Comparison of ENCODE assay signal across 7 cellular contexts in the genomic region with DNA sequence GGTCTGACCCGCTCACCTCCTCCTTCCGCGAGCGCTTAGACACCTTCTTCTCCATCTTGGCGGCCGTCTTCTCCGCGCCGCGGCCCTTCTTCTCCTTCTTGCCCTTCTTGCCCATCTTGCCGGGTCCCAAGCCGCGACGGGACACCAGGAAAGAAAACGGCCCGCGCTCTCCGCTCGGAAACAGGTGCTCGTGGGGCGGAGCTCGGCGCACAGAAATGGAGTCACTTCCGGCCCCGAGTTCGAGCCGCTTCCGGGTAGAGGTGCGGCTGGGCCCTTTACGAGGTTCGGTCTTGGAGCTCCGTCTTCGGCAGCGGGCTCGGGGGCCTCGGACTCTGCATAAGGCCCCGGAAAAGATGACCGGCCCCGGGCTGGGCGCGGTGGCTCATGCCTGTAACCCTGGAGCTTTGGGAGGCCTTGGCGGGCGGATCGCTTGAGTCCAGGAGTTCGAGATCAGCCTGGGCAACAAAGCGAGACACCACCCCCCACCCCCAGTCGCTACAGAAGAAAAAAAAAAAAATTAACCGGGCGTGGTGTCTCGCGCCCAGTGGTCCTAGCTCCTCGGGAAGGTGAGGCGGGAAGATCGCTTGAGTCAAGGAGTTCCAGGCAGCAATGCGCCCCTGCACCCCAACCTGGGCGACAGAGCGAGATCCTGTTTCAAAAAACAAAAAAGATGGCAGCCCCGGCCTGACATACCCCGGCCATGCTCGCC. TPM values are rescaled to one million over a fixed set of nuclear protein-coding genes. Genes with fewer than 3 reads are reported as not detected.
DNase-seq lines count a peak whose midpoint lies in the region; ATAC-seq, FAIRE-seq and TF ChIP-seq lines count a peak whose summit lies in the region.

TSS of gene KLHDC4 (minus strand) at position 211 of the 709 bp plus-strand sequence. CDS start at position 115, 96 bp downstream.

- peak; percentile 81 for DNase-seq in NCI-H2171 treated with DMSO at 0.1 percent for 48 hours (lab: John Stamatoyannopoulos, UW)
- peak; percentile 81 to 85 for DNase-seq in breast epithelium (ENCODE audit: low spot score in 2 of 2)
- peak; percentile 93 for DNase-seq in iPS-NIHi11 (ENCODE audit: low spot score)
- peak; percentile 85 for DNase-seq in small intestine

- ATAC-seq in GM18498 (IDR thresholded peaks at IDR 0.05; ENCODE audit: unreplicated experiment), result peak; percentile 87
- ATAC-seq in HG02870 (IDR thresholded peaks at IDR 0.05; ENCODE audit: unreplicated experiment), result peak; percentile 83

- TF ChIP-seq CTCF in WI38 (IDR thresholded peaks at IDR 0.05; ENCODE audit: low read depth, low read length) (no peak), breast epithelium (IDR thresholded peaks at IDR 0.05) (no peak)

- TF ChIP-seq POLR2A in breast epithelium (IDR thresholded peaks at IDR 0.05), result peak; percentile 41

- no peaks in the 10 kb centered on the region for H3K9me3 ChIP-seq in breast epithelium
- no peaks in the 10 kb centered on the region for H3K9me3 ChIP-seq in small intestine (ENCODE audit: control insufficient read depth, low read depth)

- WGBS in small intestine, 3 donors, result 1% methylated on average over 50 to 60 of the region's 60 CpGs

- no peaks in the 10 kb centered on the region for H3K4me1 ChIP-seq in breast epithelium
- peaks cover 0 to 6% of the 10 kb centered on the region in 2 donors for H3K4me1 ChIP-seq in small intestine (ENCODE audit: control insufficient read depth in 2 of 2, insufficient read depth in 1 of 2, low read depth in 1 of 2, low read length in 1 of 2)

- peak within 1 kb of the TSS; percentile 84 for H3K4me3 ChIP-seq in WI38 (ENCODE audit: low read depth, low read length)
- peak within 1 kb of the TSS; percentile 88 to 99 (median 91) for H3K4me3 ChIP-seq in breast epithelium
- peak within 1 kb of the TSS; percentile 78 to 93 for H3K4me3 ChIP-seq in small intestine (ENCODE audit: low read depth in 1 of 2, low read length in 2 of 2)

- intact Hi-C loops in breast epithelium (cut with DNase I; ENCODE audit: low total_unique reads), result no loop called here

- H3K27ac ChIP-seq in breast epithelium, result peak within 1 kb of the TSS; percentile 87 to 89
- H3K27ac ChIP-seq in small intestine (ENCODE audit: low read depth in 1 of 2, low read length in 1 of 2), result peak within 1 kb of the TSS; percentile 76 to 96

- no peak for FAIRE-seq in small intestine (lab: Jason Lieb, UNC)

- H3K27me3 ChIP-seq in breast epithelium, result no peaks in the 10 kb centered on the region
- no peaks in the 10 kb centered on the region for H3K27me3 ChIP-seq in small intestine (ENCODE audit: control insufficient read depth in 2 of 2, insufficient read depth in 2 of 2, low read length in 2 of 2)

- no peaks in the 10 kb centered on the region for H3K36me3 ChIP-seq in breast epithelium
- peaks cover 3% of the 10 kb centered on the region in 2 donors for H3K36me3 ChIP-seq in small intestine (ENCODE audit: control insufficient read depth in 2 of 2, insufficient read depth in 2 of 2, low read length in 2 of 2)

RNA-seq across cellular contexts. Expression of gene KLHDC4, which starts in this region (rescaled TPM):
- 10 to 100 TPM; 25.9 to 35.6 (median 32.4) TPM for total RNA-seq in breast epithelium
- 10 to 100 TPM; 25.9 to 35.1 (median 28.1) TPM for polyA plus RNA-seq in small intestine

Comparison
In these comparisons a context has a peak if more than half of its experiments do, and no peak if none do; other contexts are left out.
1. Peak in every context shown above with its lines: DNase-seq, ATAC-seq, H3K4me3 ChIP-seq and H3K27ac ChIP-seq.